ENCODE assay signal across 8 cellular contexts in the genomic region with DNA sequence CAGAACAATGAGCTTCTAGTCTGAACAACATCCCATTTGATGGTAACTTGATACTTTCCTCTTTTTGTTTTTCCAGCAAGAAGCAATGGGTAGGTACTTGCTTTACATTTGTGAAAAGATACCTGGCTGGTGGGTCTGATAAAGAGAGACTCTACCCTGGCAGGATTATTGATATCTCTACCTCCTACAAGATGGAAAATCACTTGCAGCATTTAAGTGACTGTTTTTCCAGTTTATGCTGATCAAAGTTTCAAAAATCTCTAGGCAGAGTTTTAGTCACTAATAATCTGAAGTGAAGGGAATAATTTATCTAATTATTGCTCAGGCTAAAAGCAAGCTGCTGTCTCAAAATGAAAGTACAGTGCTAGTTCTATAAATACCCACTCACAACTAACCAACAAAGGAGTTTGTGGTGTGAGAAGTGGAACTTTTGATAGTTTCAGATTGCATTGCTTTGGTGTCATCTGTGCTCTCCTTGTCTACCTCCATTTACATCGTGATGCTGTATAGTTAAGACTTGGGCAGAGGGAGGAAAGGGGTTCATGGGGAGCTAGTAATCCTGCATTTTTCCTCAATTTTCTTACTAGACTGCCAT.
A peak's percentile ranks its signal among the peaks of the same experiment; 100 is the strongest.
DNase-seq lines count a peak whose midpoint lies in the region; ATAC-seq and TF ChIP-seq lines count a peak whose summit lies in the region.

No MANE protein-coding gene starts in this region.

- no peak overlapping the region for H3K4me3 ChIP-seq in foreskin fibroblast (ENCODE audit: low read depth in 1 of 2, low read length in 2 of 2)

- ATAC-seq in GM18502 (IDR thresholded peaks at IDR 0.05; ENCODE audit: poor library complexity, unreplicated experiment) (peak; percentile 85), GM21381 (IDR thresholded peaks at IDR 0.05; ENCODE audit: unreplicated experiment) (peak; percentile 93), HG03521 (IDR thresholded peaks at IDR 0.05; ENCODE audit: unreplicated experiment) (peak; percentile 92)

- TF ChIP-seq CTCF in foreskin fibroblast (IDR thresholded peaks at IDR 0.05; ENCODE audit: low read depth, low read length): no peak

- peak; percentile 42 for DNase-seq in midbrain (lab: John Stamatoyannopoulos, UW)
- no peak for DNase-seq in foreskin fibroblast
- no peak for DNase-seq in NCI-H2029 (lab: John Stamatoyannopoulos, UW)
- no peak for DNase-seq in NCI-H1048 (lab: John Stamatoyannopoulos, UW)
- no peak for DNase-seq in cerebellar cortex (ENCODE audit: low spot score)
